In genomic region chr6:74187811-74188210, GRCh38 we compare ENCODE assay signal across 21 cellular contexts.
DNase-seq lines count a peak whose midpoint lies in the region; ATAC-seq, FAIRE-seq and TF ChIP-seq lines count a peak whose summit lies in the region.
"Had no signal": no experiment of that assay in that cellular context is flagged by ENCODE, and none has a peak within 500 bp of the region (broad histone marks: within the 10 kb centered on the region; RNA-seq: fewer than 3 reads in every experiment).

No MANE protein-coding gene starts in this region.

- TF ChIP-seq POLR2A in suprapubic skin (IDR thresholded peaks at IDR 0.05) (no peak), GM12891 (IDR thresholded peaks at IDR 0.05; ENCODE audit: low read depth, low read length) (no peak)

- TF ChIP-seq EP300 in suprapubic skin (IDR thresholded peaks at IDR 0.05), result no peak

- intact Hi-C loops in kidney (cut with DNase I), result no loop called here

- H3K4me1 ChIP-seq in kidney (ENCODE audit: control insufficient read depth in 1 of 2, insufficient read depth in 1 of 2, low read depth in 1 of 2, low read length in 2 of 2) (no peaks in the 10 kb centered on the region), suprapubic skin (no peaks in the 10 kb centered on the region)
- H3K4me1 ChIP-seq: A549; BLaER1 treated with 17β-estradiol and CSF1 and Interleukin-3, amounts not matched to agents 10 nM and 100 nM; Caco-2 had no signal

- 75% methylated on average over 3 of the region's 3 CpGs for WGBS in suprapubic skin

- no peak overlapping the region for H3K27ac ChIP-seq in kidney (ENCODE audit: low read depth in 2 of 2, low read length in 2 of 2)
- H3K27ac ChIP-seq in suprapubic skin, result peak overlapping the region; percentile 65
- H3K27ac ChIP-seq: 22Rv1; A549; BLaER1 treated with 17β-estradiol and CSF1 and Interleukin-3, amounts not matched to agents 10 nM and 100 nM; C4-2B had no signal

- no peak overlapping the region for H3K9ac ChIP-seq in kidney (ENCODE audit: low read length in 2 of 2)
- H3K9ac ChIP-seq: BLaER1 treated with 17β-estradiol and CSF1 and Interleukin-3, amounts not matched to agents 10 nM and 100 nM had no signal

- H3K9me3 ChIP-seq in kidney (ENCODE audit: control insufficient read depth in 1 of 2, low read length in 2 of 2), result no peaks in the 10 kb centered on the region
- H3K9me3 ChIP-seq in suprapubic skin, result no peaks in the 10 kb centered on the region
- H3K9me3 ChIP-seq: A549; BLaER1 treated with 17β-estradiol and CSF1 and Interleukin-3, amounts not matched to agents 10 nM and 100 nM; Caco-2 had no signal

- TF ChIP-seq CTCF in choroid plexus epithelial cell (conservative IDR thresholded peaks at IDR 0.05; ENCODE audit: low read depth, low read length) (no peak), kidney (IDR thresholded peaks at IDR 0.05; ENCODE audit: borderline replicate concordance, extremely low read depth, insufficient read depth) (no peak), suprapubic skin (IDR thresholded peaks at IDR 0.05) (no peak)

- FAIRE-seq in kidney (lab: Jason Lieb, UNC) (peak; percentile 25), GM12891 (lab: Jason Lieb, UNC) (no peak)
- FAIRE-seq: A549, D721Med, G401.6, GM12892, GM18507 had no signal

- ATAC-seq in HG03521 (IDR thresholded peaks at IDR 0.05; ENCODE audit: unreplicated experiment), result no peak
- ATAC-seq: A549; CD8-positive, alpha-beta T cell had no signal

- H3K36me3 ChIP-seq in kidney (ENCODE audit: control insufficient read depth in 1 of 2, insufficient read depth in 2 of 2, low read length in 2 of 2), result no peaks in the 10 kb centered on the region
- H3K36me3 ChIP-seq in suprapubic skin, result no peaks in the 10 kb centered on the region
- H3K36me3 ChIP-seq: BLaER1 treated with 17β-estradiol and CSF1 and Interleukin-3, amounts not matched to agents 10 nM and 100 nM had no signal

- DNase-seq in choroid plexus epithelial cell (ENCODE audit: low read depth), result peak; percentile 11
- no peak for DNase-seq in kidney
- DNase-seq in suprapubic skin (ENCODE audit: low spot score in 2 of 2), result no peak
- no peak for DNase-seq in hypothalamus (lab: John Stamatoyannopoulos, UW)
- no peak for DNase-seq in GM12891 (ENCODE audit: insufficient read length, low spot score)
- DNase-seq: AML-193; Caco-2; Calu3; CD4-positive, alpha-beta T cell; CD8-positive, alpha-beta T cell; DMS79 treated with DMSO at 0.1 percent for 48 hours; GF-D8 had no signal

- no peak overlapping the region for H3K4me3 ChIP-seq in choroid plexus epithelial cell (ENCODE audit: low read depth, low read length)
- no peak overlapping the region for H3K4me3 ChIP-seq in kidney (ENCODE audit: low read length in 2 of 2)
- no peak overlapping the region for H3K4me3 ChIP-seq in suprapubic skin
- H3K4me3 ChIP-seq: A549; BLaER1 treated with 17β-estradiol and CSF1 and Interleukin-3, amounts not matched to agents 10 nM and 100 nM had no signal

- no peaks in the 10 kb centered on the region for H3K27me3 ChIP-seq in suprapubic skin
- H3K27me3 ChIP-seq: BLaER1 treated with 17β-estradiol and CSF1 and Interleukin-3, amounts not matched to agents 10 nM and 100 nM had no signal

TF ChIP-seq in GM12891, 5 proteins besides CTCF, POLR2A, EP300 and RAD21:
- TF ChIP-seq SPI1 (IDR thresholded peaks at IDR 0.05; ENCODE audit: low read depth, low read length) (no peak), PAX5 (IDR thresholded peaks at IDR 0.05; ENCODE audit: insufficient read depth, low read length, severe bottlenecking) (no peak), TAF1 (IDR thresholded peaks at IDR 0.05; ENCODE audit: low read depth, low read length) (no peak), POU2F2 (IDR thresholded peaks at IDR 0.05; ENCODE audit: low read depth, low read length) (no peak), POLR2AphosphoS5 (IDR thresholded peaks at IDR 0.05; ENCODE audit: low read depth, low read length) (no peak)
